Comparison of ENCODE assay signal across 1 cellular context in genomic region chr19:14809272-14810057, GRCh38.
TF ChIP-seq lines count a peak whose summit lies in the region.

No MANE protein-coding gene starts in this region.

TF ChIP-seq in HepG2, 621 proteins besides CTCF, POLR2A, EP300 and RAD21:
- TF ChIP-seq KAT2B (IDR thresholded peaks at IDR 0.05; ENCODE audit: borderline replicate concordance, low read depth, low read length) (no peak), ZNF556 (CRISPR knock-in tag; IDR thresholded peaks at IDR 0.05; ENCODE audit: borderline replicate concordance) (no peak), TIGD3 (CRISPR knock-in tag; IDR thresholded peaks at IDR 0.05; ENCODE audit: borderline replicate concordance) (no peak), PATZ1 (CRISPR knock-in tag; IDR thresholded peaks at IDR 0.05) (peak; percentile 36; the same call in 1 of the 2 replicates), ZNF253 (CRISPR knock-in tag; IDR thresholded peaks at IDR 0.05; ENCODE audit: borderline replicate concordance) (no peak), NFYC (CRISPR knock-in tag; IDR thresholded peaks at IDR 0.05) (no peak), ZNF414 (CRISPR knock-in tag; IDR thresholded peaks at IDR 0.05) (no peak), NRL (CRISPR knock-in tag; IDR thresholded peaks at IDR 0.05; ENCODE audit: borderline replicate concordance) (no peak), KAT7 (CRISPR knock-in tag; IDR thresholded peaks at IDR 0.05; ENCODE audit: borderline replicate concordance) (no peak), HNF4A (CRISPR knock-in tag; IDR thresholded peaks at IDR 0.05) (peak; percentile 72), ZNF234 (CRISPR knock-in tag; conservative IDR thresholded peaks at IDR 0.05) (no peak), ZHX1 (CRISPR knock-in tag; IDR thresholded peaks at IDR 0.05; ENCODE audit: low read depth) (no peak), PHF20 (CRISPR knock-in tag; IDR thresholded peaks at IDR 0.05) (no peak), HIC2 (CRISPR knock-in tag; IDR thresholded peaks at IDR 0.05; ENCODE audit: low read depth) (no peak), YY1 (IDR thresholded peaks at IDR 0.05; ENCODE audit: insufficient read depth, insufficient replicate concordance, low read depth, low read length) (no peak), MEF2D (CRISPR knock-in tag; IDR thresholded peaks at IDR 0.05) (no peak), HOXA7 (CRISPR knock-in tag; IDR thresholded peaks at IDR 0.05) (no peak), GZF1 (CRISPR knock-in tag; IDR thresholded peaks at IDR 0.05) (no peak), LCORL (IDR thresholded peaks at IDR 0.05) (no peak), LCORL (CRISPR knock-in tag; IDR thresholded peaks at IDR 0.05) (no peak), PRDM15 (CRISPR knock-in tag; IDR thresholded peaks at IDR 0.05) (no peak), FOXA1 (IDR thresholded peaks at IDR 0.05) (no peak), FOXA1 (CRISPR knock-in tag; IDR thresholded peaks at IDR 0.05) (peak; percentile 32; the same call in 1 of the 2 replicates), NPAS2 (CRISPR knock-in tag; IDR thresholded peaks at IDR 0.05; ENCODE audit: borderline replicate concordance) (no peak), CEBPG (CRISPR knock-in tag; IDR thresholded peaks at IDR 0.05) (peak; percentile 65), KLF12 (CRISPR knock-in tag; IDR thresholded peaks at IDR 0.05; ENCODE audit: borderline replicate concordance) (no peak), SRF (IDR thresholded peaks at IDR 0.05; ENCODE audit: low read depth, low read length) (no peak), YEATS4 (CRISPR knock-in tag; IDR thresholded peaks at IDR 0.05; ENCODE audit: borderline replicate concordance) (no peak), TCF7 (IDR thresholded peaks at IDR 0.05; ENCODE audit: low read depth) (no peak), ZNF784 (CRISPR knock-in tag; IDR thresholded peaks at IDR 0.05; ENCODE audit: borderline replicate concordance) (no peak), CEBPB (IDR thresholded peaks at IDR 0.05; ENCODE audit: borderline replicate concordance, low read depth, low read length) (peak; percentile 86), ZNF761 (CRISPR knock-in tag; conservative IDR thresholded peaks at IDR 0.05) (no peak), TBP (CRISPR knock-in tag; IDR thresholded peaks at IDR 0.05) (no peak), IRX3 (CRISPR knock-in tag; IDR thresholded peaks at IDR 0.05; ENCODE audit: borderline replicate concordance, low read depth) (no peak), NFYB (CRISPR knock-in tag; IDR thresholded peaks at IDR 0.05) (no peak), MZF1 (CRISPR knock-in tag; IDR thresholded peaks at IDR 0.05; ENCODE audit: borderline replicate concordance) (no peak), FOXK2 (IDR thresholded peaks at IDR 0.05) (no peak), ZBTB33 (CRISPR knock-in tag; IDR thresholded peaks at IDR 0.05) (no peak), CCDC6 (CRISPR knock-in tag; IDR thresholded peaks at IDR 0.05) (no peak), TBX2 (CRISPR knock-in tag; IDR thresholded peaks at IDR 0.05; ENCODE audit: borderline replicate concordance) (no peak), HBP1 (CRISPR knock-in tag; IDR thresholded peaks at IDR 0.05; ENCODE audit: low read depth) (no peak), CHD2 (IDR thresholded peaks at IDR 0.05; ENCODE audit: low read depth, low read length) (no peak), ZNF737 (CRISPR knock-in tag; IDR thresholded peaks at IDR 0.05; ENCODE audit: borderline replicate concordance) (no peak), SRSF4 (IDR thresholded peaks at IDR 0.05; ENCODE audit: low read depth, low read length, poor library complexity, severe bottlenecking) (no peak), ATF3 (CRISPR knock-in tag; IDR thresholded peaks at IDR 0.05) (no peak), AGO1 (IDR thresholded peaks at IDR 0.05; ENCODE audit: low read depth, low read length, poor library complexity, severe bottlenecking) (no peak)
